2 cellular contexts compared by ENCODE assay signal in genomic region chr19:50133518-50134492, GRCh38.
TF ChIP-seq lines count a peak whose summit lies in the region.
"Not testable (repeated sequence)": the region's sequence is repeated elsewhere in the genome, so short reads cannot be mapped to it uniquely, and the experiment has no call there.

No MANE protein-coding gene starts in this region.

TF ChIP-seq in K562, 482 proteins besides CTCF, POLR2A, EP300 and RAD21:
- peak; percentile 27; the same call in 1 of the 2 replicates for TF ChIP-seq CTBP1 (IDR thresholded peaks at IDR 0.05; ENCODE audit: borderline replicate concordance)
- TF ChIP-seq ZEB2 (IDR thresholded peaks at IDR 0.05), result peak; percentile 89
- TF ChIP-seq POLR2H (tag; IDR thresholded peaks at IDR 0.05; ENCODE audit: low read depth), result peak; percentile 98
- peak; percentile 22; the same call in 1 of the 2 replicates for TF ChIP-seq TFAP4 (CRISPR knock-in tag; IDR thresholded peaks at IDR 0.05; ENCODE audit: borderline replicate concordance)
- peak; percentile 38 to 40; a peak in 3 of 4 replicates for TF ChIP-seq NRF1 (conservative IDR thresholded peaks at IDR 0.05 in 1 of 2, IDR thresholded peaks at IDR 0.05 in 1 of 2)
- 0 out of 2 replicates have a peak, but pooled peaks have one; percentile 59 for TF ChIP-seq BCOR (IDR thresholded peaks at IDR 0.05)
- TF ChIP-seq ATF1 (CRISPR knock-in tag; IDR thresholded peaks at IDR 0.05); TOE1 (CRISPR knock-in tag; IDR thresholded peaks at IDR 0.05; ENCODE audit: borderline replicate concordance, low read depth); CREB1 (IDR thresholded peaks at IDR 0.05): not testable (repeated sequence)
- TF ChIP-seq ATF1 (tag; IDR thresholded peaks at IDR 0.05), result peak; percentile 62; the same call in 1 of the 2 replicates
- TF ChIP-seq SMARCA5 (IDR thresholded peaks at IDR 0.05), result peak; percentile 79; the same call in 1 of the 2 replicates
- peak; percentile 49; the same call in 1 of the 2 replicates for TF ChIP-seq HLTF (IDR thresholded peaks at IDR 0.05)
- peak; percentile 57; the same call in 1 of the 2 replicates for TF ChIP-seq TOE1 (IDR thresholded peaks at IDR 0.05; ENCODE audit: borderline replicate concordance)
- TF ChIP-seq, protein P1, sequence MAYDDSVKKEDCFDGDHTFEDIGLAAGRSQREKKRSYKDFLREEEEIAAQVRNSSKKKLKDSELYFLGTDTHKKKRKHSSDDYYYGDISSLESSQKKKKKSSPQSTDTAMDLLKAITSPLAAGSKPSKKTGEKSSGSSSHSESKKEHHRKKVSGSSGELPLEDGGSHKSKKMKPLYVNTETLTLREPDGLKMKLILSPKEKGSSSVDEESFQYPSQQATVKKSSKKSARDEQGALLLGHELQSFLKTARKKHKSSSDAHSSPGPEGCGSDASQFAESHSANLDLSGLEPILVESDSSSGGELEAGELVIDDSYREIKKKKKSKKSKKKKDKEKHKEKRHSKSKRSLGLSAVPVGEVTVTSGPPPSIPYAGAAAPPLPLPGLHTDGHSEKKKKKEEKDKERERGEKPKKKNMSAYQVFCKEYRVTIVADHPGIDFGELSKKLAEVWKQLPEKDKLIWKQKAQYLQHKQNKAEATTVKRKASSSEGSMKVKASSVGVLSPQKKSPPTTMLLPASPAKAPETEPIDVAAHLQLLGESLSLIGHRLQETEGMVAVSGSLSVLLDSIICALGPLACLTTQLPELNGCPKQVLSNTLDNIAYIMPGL (CRISPR knock-in tag; IDR thresholded peaks at IDR 0.05), result peak; percentile 65; the same call in 1 of the 2 replicates
- TF ChIP-seq, protein P2, sequence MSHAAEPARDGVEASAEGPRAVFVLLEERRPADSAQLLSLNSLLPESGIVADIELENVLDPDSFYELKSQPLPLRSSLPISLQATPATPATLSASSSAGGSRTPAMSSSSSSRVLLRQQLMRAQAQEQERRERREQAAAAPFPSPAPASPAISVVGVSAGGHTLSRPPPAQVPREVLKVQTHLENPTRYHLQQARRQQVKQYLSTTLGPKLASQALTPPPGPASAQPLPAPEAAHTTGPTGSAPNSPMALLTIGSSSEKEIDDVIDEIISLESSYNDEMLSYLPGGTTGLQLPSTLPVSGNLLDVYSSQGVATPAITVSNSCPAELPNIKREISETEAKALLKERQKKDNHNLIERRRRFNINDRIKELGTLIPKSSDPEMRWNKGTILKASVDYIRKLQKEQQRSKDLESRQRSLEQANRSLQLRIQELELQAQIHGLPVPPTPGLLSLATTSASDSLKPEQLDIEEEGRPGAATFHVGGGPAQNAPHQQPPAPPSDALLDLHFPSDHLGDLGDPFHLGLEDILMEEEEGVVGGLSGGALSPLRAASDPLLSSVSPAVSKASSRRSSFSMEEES (CRISPR knock-in tag; IDR thresholded peaks at IDR 0.05), result peak; percentile 61; the same call in 1 of the 2 replicates
- TF ChIP-seq CREB1 (CRISPR knock-in tag; IDR thresholded peaks at IDR 0.05), result peak; percentile 70
- 0 out of 2 replicates have a peak, but pooled peaks have one; percentile 10 for TF ChIP-seq CEBPB (tag; IDR thresholded peaks at IDR 0.05)
- 0 out of 2 replicates have a peak, but pooled peaks have one; percentile 13 for TF ChIP-seq ADNP (tag; IDR thresholded peaks at IDR 0.05)

TF ChIP-seq in HepG2, 621 proteins besides CTCF, POLR2A, EP300 and RAD21:
- peak; percentile 54 for TF ChIP-seq NFYC (CRISPR knock-in tag; IDR thresholded peaks at IDR 0.05)
- TF ChIP-seq NFYB (CRISPR knock-in tag; IDR thresholded peaks at IDR 0.05), result peak; percentile 54
- peak; percentile 56; the same call in 1 of the 2 replicates for TF ChIP-seq CREB1 (IDR thresholded peaks at IDR 0.05)
- TF ChIP-seq CREB1 (CRISPR knock-in tag; IDR thresholded peaks at IDR 0.05), result not testable (repeated sequence)
